In the genomic region with DNA sequence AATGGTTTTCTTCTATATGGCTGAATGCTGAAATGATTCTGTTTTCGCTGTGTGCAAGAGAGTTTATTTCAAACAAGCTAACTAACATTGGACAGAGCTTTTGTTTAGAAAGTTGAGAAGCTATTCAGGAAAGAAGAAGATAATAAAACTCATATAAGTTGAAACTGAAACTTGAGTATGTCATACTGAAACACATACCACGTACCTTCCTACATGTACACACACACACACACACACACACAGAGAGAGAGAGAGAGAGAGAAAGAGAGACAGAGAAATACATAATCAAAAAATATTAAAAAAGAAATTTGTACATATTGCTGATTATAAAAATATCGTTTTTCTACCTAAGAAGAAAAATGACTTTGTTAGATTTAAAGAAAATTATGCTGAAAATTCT, we compare ENCODE assay signal across 19 cellular contexts.
DNase-seq lines count a peak whose midpoint lies in the region; ATAC-seq and TF ChIP-seq lines count a peak whose summit lies in the region.
"Had no signal": no experiment of that assay in that cellular context is flagged by ENCODE, and none has a peak within 500 bp of the region (broad histone marks: within the 10 kb centered on the region; RNA-seq: fewer than 3 reads in every experiment).

No MANE protein-coding gene starts in this region.

- ATAC-seq in GM18868 (IDR thresholded peaks at IDR 0.05; ENCODE audit: unreplicated experiment) (peak; percentile 95), HG02623 (IDR thresholded peaks at IDR 0.05; ENCODE audit: unreplicated experiment) (peak; percentile 65), HG03354 (IDR thresholded peaks at IDR 0.05; ENCODE audit: poor library complexity, severe bottlenecking, unreplicated experiment) (peak; percentile 66)
- no peak for ATAC-seq in CD4-positive, alpha-beta T cell (ENCODE audit: poor library complexity)
- ATAC-seq: activated CD8-positive, alpha-beta memory T cell treated with anti-CD3 and anti-CD28 coated beads, Interleukin-2, amount 10 ng/mL, durations not matched to agents 7 days and 5 days; gastroesophageal sphincter; stimulated activated naive CD8-positive, alpha-beta T cell treated with anti-CD3 and anti-CD28 coated beads, Interleukin-15, Interleukin-2, amounts not matched to agents 100 U/mL and 50 U/mL, for 24 hours had no signal

- no peak overlapping the region for H3K4me2 ChIP-seq in smooth muscle cell
- H3K4me2 ChIP-seq: BLaER1 treated with 17β-estradiol and CSF1 and Interleukin-3, amounts not matched to agents 10 nM and 100 nM had no signal

- no peaks in the 10 kb centered on the region for H3K36me3 Mint-ChIP-seq in CD4-positive, alpha-beta T cell (ENCODE audit: low read depth)
- H3K36me3 Mint-ChIP-seq in glutamatergic neuron (ENCODE audit: unreplicated experiment), result no peaks in the 10 kb centered on the region
- H3K36me3 Mint-ChIP-seq: activated CD8-positive, alpha-beta memory T cell treated with anti-CD3 and anti-CD28 coated beads, Interleukin-2, amount 10 ng/mL, durations not matched to agents 7 days and 5 days; activated naive CD8-positive, alpha-beta T cell had no signal

- peak overlapping the region; percentile 57 for H2AFZ ChIP-seq in smooth muscle cell (ENCODE audit: low read depth)

- no peak overlapping the region for H3K4me3 Mint-ChIP-seq in CD4-positive, alpha-beta T cell
- no peak overlapping the region for H3K4me3 Mint-ChIP-seq in glutamatergic neuron (ENCODE audit: unreplicated experiment)
- H3K4me3 Mint-ChIP-seq: activated CD8-positive, alpha-beta memory T cell treated with anti-CD3 and anti-CD28 coated beads, Interleukin-2, amount 10 ng/mL, durations not matched to agents 7 days and 5 days; activated naive CD8-positive, alpha-beta T cell had no signal

- H3K27me3 ChIP-seq in smooth muscle cell (ENCODE audit: low read depth) (no peaks in the 10 kb centered on the region), right atrium auricular region (no peaks in the 10 kb centered on the region)
- no peaks in the 10 kb centered on the region for H3K27me3 ChIP-seq in CD4-positive, alpha-beta T cell (ENCODE audit: control insufficient read depth, insufficient read depth, low read length)
- H3K27me3 ChIP-seq: BLaER1 treated with 17β-estradiol and CSF1 and Interleukin-3, amounts not matched to agents 10 nM and 100 nM; cardiac muscle cell; gastroesophageal sphincter had no signal

- no peak overlapping the region for H3K27ac Mint-ChIP-seq in CD4-positive, alpha-beta T cell
- H3K27ac Mint-ChIP-seq in glutamatergic neuron (ENCODE audit: unreplicated experiment), result no peak overlapping the region
- H3K27ac Mint-ChIP-seq: activated CD8-positive, alpha-beta memory T cell treated with anti-CD3 and anti-CD28 coated beads, Interleukin-2, amount 10 ng/mL, durations not matched to agents 7 days and 5 days; activated naive CD8-positive, alpha-beta T cell had no signal

- no peaks in the 10 kb centered on the region for H3K4me1 Mint-ChIP-seq in CD4-positive, alpha-beta T cell (ENCODE audit: low read depth)
- H3K4me1 Mint-ChIP-seq in glutamatergic neuron (ENCODE audit: low read depth, unreplicated experiment), result peaks cover 2% of the 10 kb centered on the region
- H3K4me1 Mint-ChIP-seq: activated CD8-positive, alpha-beta memory T cell treated with anti-CD3 and anti-CD28 coated beads, Interleukin-2, amount 10 ng/mL, durations not matched to agents 7 days and 5 days had no signal

- no peak overlapping the region for H3K9ac ChIP-seq in smooth muscle cell (ENCODE audit: low read depth)
- H3K9ac ChIP-seq: BLaER1 treated with 17β-estradiol and CSF1 and Interleukin-3, amounts not matched to agents 10 nM and 100 nM had no signal

- POLR2A ChIA-PET in CD4-positive, alpha-beta T cell (lab: Charles Lee), result no interaction called here

- TF ChIP-seq CTCF in smooth muscle cell (IDR thresholded peaks at IDR 0.05; ENCODE audit: borderline replicate concordance, insufficient read depth, poor library complexity, severe bottlenecking) (no peak), right atrium auricular region (IDR thresholded peaks at IDR 0.05) (no peak), glutamatergic neuron (IDR thresholded peaks at IDR 0.05; ENCODE audit: partially characterized antibody, unreplicated experiment) (no peak)
- TF ChIP-seq CTCF in CD4-positive, alpha-beta T cell (IDR thresholded peaks at IDR 0.05), result no peak

- DNase-seq in smooth muscle cell (lab: John Stamatoyannopoulos, UW; ENCODE audit: unreplicated experiment), result no peak
- DNase-seq in right atrium auricular region (ENCODE audit: low spot score), result no peak
- DNase-seq in CD4-positive, alpha-beta T cell, result no peak
- no peak for DNase-seq in glutamatergic neuron
- DNase-seq: activated CD4-positive, CD25-positive, alpha-beta regulatory T cell; activated CD8-positive, alpha-beta memory T cell treated with anti-CD3 and anti-CD28 coated beads, Interleukin-2, amount 10 ng/mL, durations not matched to agents 7 days and 5 days; DND-41; NCI-H526; nucleus accumbens; stimulated activated naive CD8-positive, alpha-beta T cell treated with anti-CD3 and anti-CD28 coated beads, Interleukin-15, Interleukin-2, amounts not matched to agents 100 U/mL and 50 U/mL, for 24 hours; T-helper 1 cell had no signal

- no peak overlapping the region for H3K27ac ChIP-seq in smooth muscle cell (ENCODE audit: low read depth)
- H3K27ac ChIP-seq in right atrium auricular region, result no peak overlapping the region
- no peak overlapping the region for H3K27ac ChIP-seq in CD4-positive, alpha-beta T cell (ENCODE audit: low read depth, low read length)
- H3K27ac ChIP-seq: BLaER1 treated with 17β-estradiol and CSF1 and Interleukin-3, amounts not matched to agents 10 nM and 100 nM; cardiac muscle cell; gastroesophageal sphincter; HL-60 had no signal

- no peaks in the 10 kb centered on the region for H3F3A ChIP-seq in smooth muscle cell (ENCODE audit: low read depth)

- intact Hi-C loops in CD4-positive, alpha-beta T cell (cut with DNase I, micrococcal nuclease), result no loop called here

- CTCF ChIA-PET in CD4-positive, alpha-beta T cell (lab: Charles Lee), result no interaction called here

- WGBS in smooth muscle cell (ENCODE audit: low lambda C conversion rate), result 86% methylated on average over 3 of the region's 3 CpGs

- H3K36me3 ChIP-seq in smooth muscle cell (ENCODE audit: low read depth) (no peaks in the 10 kb centered on the region), right atrium auricular region (no peaks in the 10 kb centered on the region)
- H3K36me3 ChIP-seq: BLaER1 treated with 17β-estradiol and CSF1 and Interleukin-3, amounts not matched to agents 10 nM and 100 nM; cardiac muscle cell; gastroesophageal sphincter had no signal

- peaks cover 4% of the 10 kb centered on the region for H3K9me3 Mint-ChIP-seq in CD4-positive, alpha-beta T cell
- H3K9me3 Mint-ChIP-seq in glutamatergic neuron (ENCODE audit: unreplicated experiment), result no peaks in the 10 kb centered on the region

- H3K27me3 Mint-ChIP-seq in CD4-positive, alpha-beta T cell, result no peaks in the 10 kb centered on the region
- no peaks in the 10 kb centered on the region for H3K27me3 Mint-ChIP-seq in glutamatergic neuron (ENCODE audit: unreplicated experiment)
- H3K27me3 Mint-ChIP-seq: activated CD8-positive, alpha-beta memory T cell treated with anti-CD3 and anti-CD28 coated beads, Interleukin-2, amount 10 ng/mL, durations not matched to agents 7 days and 5 days; activated naive CD8-positive, alpha-beta T cell had no signal

- H3K9me3 ChIP-seq in smooth muscle cell (replicated peaks; ENCODE audit: low read depth) (no peaks in the 10 kb centered on the region), right atrium auricular region (no peaks in the 10 kb centered on the region)
- no peaks in the 10 kb centered on the region for H3K9me3 ChIP-seq in CD4-positive, alpha-beta T cell (ENCODE audit: control insufficient read depth, low read length)
- H3K9me3 ChIP-seq: BLaER1 treated with 17β-estradiol and CSF1 and Interleukin-3, amounts not matched to agents 10 nM and 100 nM; gastroesophageal sphincter had no signal

- no peaks in the 10 kb centered on the region for H3K79me2 ChIP-seq in smooth muscle cell (ENCODE audit: low read depth)

- no peaks in the 10 kb centered on the region for H4K20me1 ChIP-seq in smooth muscle cell (ENCODE audit: low read depth)
- H4K20me1 ChIP-seq: BLaER1 treated with 17β-estradiol and CSF1 and Interleukin-3, amounts not matched to agents 10 nM and 100 nM had no signal

- H3K4me1 ChIP-seq in smooth muscle cell (ENCODE audit: low read depth), result no peaks in the 10 kb centered on the region
- no peaks in the 10 kb centered on the region for H3K4me1 ChIP-seq in right atrium auricular region
- H3K4me1 ChIP-seq: gastroesophageal sphincter had no signal

- no peak overlapping the region for H3K4me3 ChIP-seq in smooth muscle cell
- H3K4me3 ChIP-seq in right atrium auricular region, result no peak overlapping the region
- H3K4me3 ChIP-seq: BLaER1 treated with 17β-estradiol and CSF1 and Interleukin-3, amounts not matched to agents 10 nM and 100 nM; cardiac muscle cell; gastroesophageal sphincter had no signal
